In the genomic region with DNA sequence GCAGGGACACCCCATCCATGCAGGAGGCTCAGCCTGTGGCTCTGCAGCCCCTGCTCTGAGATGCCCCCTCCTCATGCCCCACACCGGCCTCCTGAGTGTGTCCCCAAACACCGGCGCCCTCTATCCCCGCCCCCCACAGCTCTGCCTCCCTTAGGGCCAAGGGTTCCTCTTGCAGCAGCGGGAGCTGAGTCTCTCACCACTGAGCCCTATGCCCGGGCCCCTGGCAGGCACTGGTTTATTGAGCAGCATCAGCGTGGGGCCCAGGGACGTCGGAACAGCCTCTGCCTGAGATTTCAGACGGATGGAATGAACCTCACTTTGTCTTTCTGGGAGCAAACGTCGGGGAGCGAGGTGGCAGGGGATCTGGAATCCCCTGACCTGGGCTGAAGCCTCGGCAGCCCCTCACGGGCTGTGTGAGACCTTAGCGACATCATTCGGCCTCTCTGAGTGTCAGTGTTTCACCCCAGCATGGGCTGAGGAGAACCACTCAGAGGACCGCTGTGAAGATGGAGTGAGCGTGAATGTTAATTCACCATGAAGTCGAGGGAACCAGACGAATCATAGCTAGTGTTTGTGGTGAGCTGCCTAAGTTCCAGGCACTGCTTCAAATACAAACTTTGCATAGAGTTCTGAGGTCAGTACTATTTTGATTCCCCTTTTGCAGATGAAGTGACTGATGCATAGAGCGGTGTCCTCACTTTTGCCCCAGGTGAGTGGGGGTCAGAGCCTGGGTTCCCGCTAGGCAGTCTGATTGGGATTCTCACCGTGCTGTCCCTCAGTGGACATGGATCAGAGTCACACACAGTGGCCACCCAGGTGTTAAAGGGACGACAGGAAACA, we compare ENCODE assay signal across 10 cellular contexts. TPM values are rescaled to one million over a fixed set of nuclear protein-coding genes. Genes with fewer than 3 reads are reported as not detected.
DNase-seq lines count a peak whose midpoint lies in the region; ATAC-seq and TF ChIP-seq lines count a peak whose summit lies in the region.
"Had no signal": no experiment of that assay in that cellular context is flagged by ENCODE, and none has a peak within 500 bp of the region (broad histone marks: within the 10 kb centered on the region; RNA-seq: fewer than 3 reads in every experiment).

No MANE protein-coding gene starts in this region.

- no peak overlapping the region for H3K9ac ChIP-seq in mammary epithelial cell (ENCODE audit: insufficient read depth, low read length)

- no peaks in the 10 kb centered on the region for H4K20me1 ChIP-seq in mammary epithelial cell (ENCODE audit: insufficient read depth, low read length)

- peak; percentile 35 to 54 for DNase-seq in foreskin fibroblast
- no peak for DNase-seq in dorsolateral prefrontal cortex
- no peak for DNase-seq in mammary epithelial cell
- DNase-seq in NK-92 (lab: John Stamatoyannopoulos, UW; ENCODE audit: unreplicated experiment), result no peak
- DNase-seq in GM03348 (ENCODE audit: low spot score), result no peak

- in situ Hi-C loops in mammary epithelial cell (cut with MboI; ENCODE audit: low sequenced_read_pairs in 2 of 2), result no loop called here

- no TSS peak for BruUV-seq in mammary epithelial cell (replicated peaks; lab: Mats Ljungman, UMichigan)

- WGBS in mammary epithelial cell (ENCODE audit: low coverage, missing lambda C conversion rate), result 91% methylated on average over 22 of the region's 25 CpGs

- intact Hi-C loops in dorsolateral prefrontal cortex (cut with DNase I) (no loop called here), mammary epithelial cell (cut with micrococcal nuclease) (loop anchor here (5.0 to 10.0 kb wide), 2 partner anchors 361 to 479 kb away; no protein-coding TSS in a partner anchor)

- H3K4me3 ChIP-seq in foreskin fibroblast (ENCODE audit: low read depth in 1 of 2, low read length in 2 of 2) (no peak overlapping the region), dorsolateral prefrontal cortex (no peak overlapping the region), mammary epithelial cell (replicated peaks in 1 of 3; ENCODE audit: insufficient read depth in 1 of 3, low read depth in 2 of 3, low read length in 3 of 3) (no peak overlapping the region)
- H3K4me3 ChIP-seq: left lung, smooth muscle cell had no signal

- CTCF ChIA-PET in mammary epithelial cell (lab: Charles Lee; ENCODE audit: low non-redundant PET), result no interaction called here

- peaks cover 45% of the 10 kb centered on the region for H3K4me1 ChIP-seq in mammary epithelial cell (ENCODE audit: insufficient read depth, low read length)

- ATAC-seq in GM18499 (IDR thresholded peaks at IDR 0.05; ENCODE audit: insufficient read depth, unreplicated experiment), result peak; percentile 30
- ATAC-seq in GM21526 (IDR thresholded peaks at IDR 0.05; ENCODE audit: low FRiP score, unreplicated experiment), result peak; percentile 44
- ATAC-seq in HG03432 (IDR thresholded peaks at IDR 0.05; ENCODE audit: unreplicated experiment), result peak; percentile 51
- ATAC-seq: left lung had no signal

- no peaks in the 10 kb centered on the region for H3K36me3 ChIP-seq in mammary epithelial cell (ENCODE audit: insufficient read depth, low read length)
- H3K36me3 ChIP-seq: left lung had no signal

- no peaks in the 10 kb centered on the region for H3K9me3 ChIP-seq in mammary epithelial cell (replicated peaks; ENCODE audit: insufficient read depth, low read length)
- H3K9me3 ChIP-seq: left lung had no signal

- no peaks in the 10 kb centered on the region for H3K79me2 ChIP-seq in mammary epithelial cell (ENCODE audit: insufficient read depth, low read length)

- H3K27me3 ChIP-seq in dorsolateral prefrontal cortex (peaks cover 0 to 13% (median 0%) of the 10 kb centered on the region in 45 donors), mammary epithelial cell (ENCODE audit: insufficient read depth, low read length) (no peaks in the 10 kb centered on the region)

- TF ChIP-seq CTCF in foreskin fibroblast (IDR thresholded peaks at IDR 0.05; ENCODE audit: low read depth, low read length) (no peak), dorsolateral prefrontal cortex (IDR thresholded peaks at IDR 0.05 in 54 of 56, conservative IDR thresholded peaks at IDR 0.05 in 2 of 56; ENCODE audit: low read depth in 1 of 56, partially characterized antibody in 56 of 56) (no peak), mammary epithelial cell (conservative IDR thresholded peaks at IDR 0.05 in 1 of 2, IDR thresholded peaks at IDR 0.05 in 1 of 2; ENCODE audit: extremely low read depth in 1 of 2, insufficient read depth in 1 of 2, low read depth in 1 of 2, low read length in 2 of 2) (no peak)

- H3K27ac ChIP-seq in dorsolateral prefrontal cortex, result no peak overlapping the region
- no peak overlapping the region for H3K27ac ChIP-seq in mammary epithelial cell (ENCODE audit: insufficient read depth, low read depth, low read length)
- H3K27ac ChIP-seq: left lung had no signal

- H3K4me2 ChIP-seq in mammary epithelial cell (ENCODE audit: insufficient read depth, low read depth, low read length), result no peak overlapping the region
- H3K4me2 ChIP-seq: smooth muscle cell had no signal

- dilution Hi-C loops in mammary epithelial cell (cut with HindIII; ENCODE audit: low sequenced_read_pairs), result no loop called here

- H2AFZ ChIP-seq in mammary epithelial cell (ENCODE audit: low read depth, low read length), result no peak overlapping the region

RNA-seq across cellular contexts. Expression of a gene that starts 5.3 kb away (rescaled TPM):
- total RNA-seq in dorsolateral prefrontal cortex, result 1 to 10 TPM in 116 of 120 experiments, under 1 TPM in 3, not detected in 1; 0.72 to 5.6 (median 2.2) TPM
- 100 to 1,000 TPM in 1 of 2 donors, 10 to 100 TPM in 1; 19.7 to 121 TPM for total RNA-seq in mammary epithelial cell
- polyA plus RNA-seq in mammary epithelial cell, result 81.5 TPM
- 37.0 TPM for polyA minus RNA-seq in mammary epithelial cell

RNA-seq across cellular contexts. Expression of a gene that starts 43.2 kb away (rescaled TPM):
- total RNA-seq in dorsolateral prefrontal cortex (10 to 100 TPM; 14.6 to 36.5 (median 23.8) TPM), mammary epithelial cell (10 to 100 TPM; 28.3 to 48.3 TPM)
- polyA plus RNA-seq in mammary epithelial cell, result 45.4 TPM
- polyA minus RNA-seq in mammary epithelial cell, result 69.7 TPM

RNA-seq across cellular contexts. Expression of a gene that starts 43.3 kb away (rescaled TPM):
- total RNA-seq in dorsolateral prefrontal cortex (100 to 1,000 TPM; 458 to 914 (median 706) TPM), mammary epithelial cell (100 to 1,000 TPM; 229 to 458 TPM)
- polyA plus RNA-seq in mammary epithelial cell, result 747 TPM
- 445 TPM for polyA minus RNA-seq in mammary epithelial cell

Comparison
In these comparisons a context has a peak if more than half of its experiments do, and no peak if none do; other contexts are left out.
1. DNase-seq: peak in foreskin fibroblast (2 of 2); none in dorsolateral prefrontal cortex (0 of 10), mammary epithelial cell (single experiment), NK-92 (single experiment) and GM03348 (single experiment).
2. Peak in every context shown above with its lines, with median percentiles within 50 percentile points of each other: ATAC-seq.